In the genomic region with DNA sequence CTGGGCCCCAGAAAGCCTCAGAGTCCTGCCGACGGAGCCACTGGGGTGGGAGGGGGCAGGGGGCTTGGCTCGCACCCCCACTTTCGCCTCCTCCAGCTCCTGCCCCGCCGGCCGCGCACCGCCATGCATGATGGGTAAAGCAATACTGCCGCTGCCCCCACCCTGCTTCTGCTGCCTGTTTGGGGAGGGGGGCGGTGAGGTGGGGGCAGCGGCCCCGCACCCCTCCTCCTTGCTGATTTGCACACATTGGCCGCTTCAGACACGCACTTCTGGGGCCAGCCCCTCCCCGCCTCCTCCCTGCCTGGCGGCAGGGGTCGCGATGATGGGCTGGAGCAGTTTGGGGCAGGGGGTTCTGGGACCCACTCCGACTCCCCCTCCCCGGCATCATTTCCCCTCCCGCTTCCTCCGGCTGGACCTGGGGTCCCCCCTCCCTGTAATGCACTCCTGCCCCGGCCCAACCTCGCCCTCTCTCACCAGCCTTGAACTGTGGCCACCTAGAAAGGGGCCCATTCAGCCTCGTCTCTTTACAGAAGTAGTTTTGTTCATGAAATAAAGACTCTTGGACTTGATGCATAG, we compare ENCODE assay signal across 9 cellular contexts. TPM values are rescaled to one million over a fixed set of nuclear protein-coding genes. Genes with fewer than 3 reads are reported as not detected.
DNase-seq lines count a peak whose midpoint lies in the region; ATAC-seq and TF ChIP-seq lines count a peak whose summit lies in the region.
"Had no signal": no experiment of that assay in that cellular context is flagged by ENCODE, and none has a peak within 500 bp of the region (broad histone marks: within the 10 kb centered on the region; RNA-seq: fewer than 3 reads in every experiment).

No MANE protein-coding gene starts in this region.

- no peak for TF ChIP-seq POLR2A in prostate gland (IDR thresholded peaks at IDR 0.05)

- WGBS in right cardiac atrium = 38% methylated on average over 26 of the region's 26 CpGs
- WGBS in prostate gland = 37% methylated on average over 25 of the region's 26 CpGs

- peaks cover 14% of the 10 kb centered on the region for H3K27me3 Mint-ChIP-seq in CD4-positive, alpha-beta T cell

- H3K4me3 ChIP-seq in RWPE2 (ENCODE audit: severe bottlenecking) = no peak overlapping the region
- H3K4me3 ChIP-seq in right cardiac atrium (ENCODE audit: low read length) = no peak overlapping the region
- H3K4me3 ChIP-seq in prostate gland = no peak overlapping the region

- DNase-seq in CD4-positive, alpha-beta T cell = no peak
- peak; percentile 54 for DNase-seq in RWPE2 (ENCODE audit: low spot score)
- DNase-seq in right cardiac atrium = peak in 2 of 3 donors; percentile 64 to 72
- DNase-seq in prostate gland (ENCODE audit: low spot score) = no peak
- no peak for DNase-seq in NCI-H146 (lab: John Stamatoyannopoulos, UW)
- DNase-seq in mucosa of gallbladder (ENCODE audit: low spot score) = no peak
- DNase-seq in NCI-H446 (lab: John Stamatoyannopoulos, UW) = no peak

- no peaks in the 10 kb centered on the region for H3K9me3 ChIP-seq in CD4-positive, alpha-beta T cell (ENCODE audit: control insufficient read depth, low read length)
- H3K9me3 ChIP-seq in RWPE2 (ENCODE audit: severe bottlenecking) (no peaks in the 10 kb centered on the region), right cardiac atrium (ENCODE audit: control insufficient read depth, low read length) (no peaks in the 10 kb centered on the region), prostate gland (no peaks in the 10 kb centered on the region)
- H3K9me3 ChIP-seq: ascending aorta had no signal

- intact Hi-C loops in CD4-positive, alpha-beta T cell (cut with DNase I, micrococcal nuclease) = no loop called here
- intact Hi-C loops in right cardiac atrium (cut with DNase I) (no loop called here), prostate gland (cut with DNase I) (no loop called here)

- no peaks in the 10 kb centered on the region for H3K27me3 ChIP-seq in CD4-positive, alpha-beta T cell (ENCODE audit: control insufficient read depth, insufficient read depth, low read length)
- H3K27me3 ChIP-seq in RWPE2 (ENCODE audit: insufficient read depth, poor library complexity, severe bottlenecking) (no peaks in the 10 kb centered on the region), right cardiac atrium (ENCODE audit: control insufficient read depth, insufficient read depth) (no peaks in the 10 kb centered on the region), prostate gland (replicated peaks; ENCODE audit: insufficient read depth) (no peaks in the 10 kb centered on the region)

- TF ChIP-seq CTCF in CD4-positive, alpha-beta T cell (IDR thresholded peaks at IDR 0.05) = no peak
- TF ChIP-seq CTCF in RWPE2 (IDR thresholded peaks at IDR 0.05; ENCODE audit: poor library complexity, severe bottlenecking) = no peak
- TF ChIP-seq CTCF in prostate gland (IDR thresholded peaks at IDR 0.05) = no peak

- H3K4me1 Mint-ChIP-seq in CD4-positive, alpha-beta T cell (ENCODE audit: low read depth) = peaks cover 45% of the 10 kb centered on the region

- H3K27ac Mint-ChIP-seq in CD4-positive, alpha-beta T cell = no peak overlapping the region

- H3K4me1 ChIP-seq in RWPE2 (ENCODE audit: insufficient read depth, poor library complexity, severe bottlenecking) (no peaks in the 10 kb centered on the region), right cardiac atrium (ENCODE audit: control insufficient read depth, insufficient read depth, low read length) (peaks cover 14% of the 10 kb centered on the region), prostate gland (replicated peaks) (peaks cover 3% of the 10 kb centered on the region)

- H3K4me3 Mint-ChIP-seq in CD4-positive, alpha-beta T cell = peak overlapping the region; percentile 72

- no peak overlapping the region for H3K27ac ChIP-seq in CD4-positive, alpha-beta T cell (ENCODE audit: low read depth, low read length)
- no peak overlapping the region for H3K27ac ChIP-seq in RWPE2 (ENCODE audit: poor library complexity, severe bottlenecking)
- H3K27ac ChIP-seq in right cardiac atrium (ENCODE audit: low read length) = peak overlapping the region; percentile 36
- H3K27ac ChIP-seq in prostate gland = peak overlapping the region; percentile 54 to 64

- no peaks in the 10 kb centered on the region for H3K36me3 Mint-ChIP-seq in CD4-positive, alpha-beta T cell (ENCODE audit: low read depth)

- no peaks in the 10 kb centered on the region for H3K9me3 Mint-ChIP-seq in CD4-positive, alpha-beta T cell

- CTCF ChIA-PET in CD4-positive, alpha-beta T cell (lab: Charles Lee) = no interaction called here

- POLR2A ChIA-PET in CD4-positive, alpha-beta T cell (lab: Charles Lee) = interaction anchor here (1.6 kb wide), 1 partner anchor 26 kb away, joined by 7 read pairs; no protein-coding TSS in a partner anchor

- H3K36me3 ChIP-seq in RWPE2 (ENCODE audit: low read depth) = no peaks in the 10 kb centered on the region
- H3K36me3 ChIP-seq in prostate gland = no peaks in the 10 kb centered on the region

- ATAC-seq in CD4-positive, alpha-beta T cell (ENCODE audit: poor library complexity) = peak; percentile 33
- ATAC-seq in RWPE2 (ENCODE audit: low read depth) (no peak), right cardiac atrium (no peak), GM19395 (IDR thresholded peaks at IDR 0.05; ENCODE audit: unreplicated experiment) (no peak)

RNA-seq across cellular contexts. Expression of a gene that starts 1.6 kb away (rescaled TPM):
- not detected for total RNA-seq in CD4-positive, alpha-beta T cell
- 1 to 10 TPM; 3.9 to 7.0 (median 5.0) TPM for total RNA-seq in right cardiac atrium
- polyA plus RNA-seq in right cardiac atrium = 1.5 TPM
- total RNA-seq in prostate gland = 10 to 100 TPM; 14.8 to 22.6 TPM
- total RNA-seq in mucosa of gallbladder = 21.4 TPM

RNA-seq across cellular contexts. Expression of a gene that starts 9.7 kb away (rescaled TPM):
- 1 to 10 TPM; 1.4 to 2.3 TPM for total RNA-seq in CD4-positive, alpha-beta T cell
- 100 to 1,000 TPM in 1 of 4 donors, 10 to 100 TPM in 3; 74.3 to 134 (median 87.1) TPM for total RNA-seq in right cardiac atrium
- 89.1 TPM for polyA plus RNA-seq in right cardiac atrium
- 10 to 100 TPM in 1 of 2 donors, 1 to 10 TPM in 1; 9.7 to 10.6 TPM for total RNA-seq in prostate gland
- 4.8 TPM for total RNA-seq in mucosa of gallbladder

RNA-seq across cellular contexts. Expression of a gene that starts 39.8 kb away (rescaled TPM):
- 100 to 1,000 TPM; 221 to 229 TPM for total RNA-seq in CD4-positive, alpha-beta T cell
- total RNA-seq in right cardiac atrium (10 to 100 TPM; 27.9 to 37.4 (median 32.7) TPM), prostate gland (100 to 1,000 TPM in 1 of 2 donors, 10 to 100 TPM in 1; 32.2 to 120 TPM), mucosa of gallbladder (31.7 TPM)
- polyA plus RNA-seq in right cardiac atrium = 32.0 TPM

Comparison
In these comparisons a context has a peak if more than half of its experiments do, and no peak if none do; other contexts are left out.
1. DNase-seq: peak in RWPE2 (single experiment) and right cardiac atrium (2 of 3); none in CD4-positive, alpha-beta T cell (0 of 10), prostate gland (single experiment), NCI-H146 (single experiment), mucosa of gallbladder (single experiment) and NCI-H446 (0 of 2).
2. H3K27ac ChIP-seq: peak in right cardiac atrium (single experiment) and prostate gland (2 of 2); none in CD4-positive, alpha-beta T cell (single experiment) and RWPE2 (single experiment).
3. RNA of a gene that starts 9.7 kb away (total RNA-seq): 74.3 to 134 TPM in right cardiac atrium; 9.7 to 10.6 TPM in prostate gland, 4.8 TPM in mucosa of gallbladder (single experiment) and 1.4 to 2.3 TPM in CD4-positive, alpha-beta T cell; every median in the first group is over 4 times any median in the second.